1 cellular context compared by ENCODE assay signal in the genomic region with DNA sequence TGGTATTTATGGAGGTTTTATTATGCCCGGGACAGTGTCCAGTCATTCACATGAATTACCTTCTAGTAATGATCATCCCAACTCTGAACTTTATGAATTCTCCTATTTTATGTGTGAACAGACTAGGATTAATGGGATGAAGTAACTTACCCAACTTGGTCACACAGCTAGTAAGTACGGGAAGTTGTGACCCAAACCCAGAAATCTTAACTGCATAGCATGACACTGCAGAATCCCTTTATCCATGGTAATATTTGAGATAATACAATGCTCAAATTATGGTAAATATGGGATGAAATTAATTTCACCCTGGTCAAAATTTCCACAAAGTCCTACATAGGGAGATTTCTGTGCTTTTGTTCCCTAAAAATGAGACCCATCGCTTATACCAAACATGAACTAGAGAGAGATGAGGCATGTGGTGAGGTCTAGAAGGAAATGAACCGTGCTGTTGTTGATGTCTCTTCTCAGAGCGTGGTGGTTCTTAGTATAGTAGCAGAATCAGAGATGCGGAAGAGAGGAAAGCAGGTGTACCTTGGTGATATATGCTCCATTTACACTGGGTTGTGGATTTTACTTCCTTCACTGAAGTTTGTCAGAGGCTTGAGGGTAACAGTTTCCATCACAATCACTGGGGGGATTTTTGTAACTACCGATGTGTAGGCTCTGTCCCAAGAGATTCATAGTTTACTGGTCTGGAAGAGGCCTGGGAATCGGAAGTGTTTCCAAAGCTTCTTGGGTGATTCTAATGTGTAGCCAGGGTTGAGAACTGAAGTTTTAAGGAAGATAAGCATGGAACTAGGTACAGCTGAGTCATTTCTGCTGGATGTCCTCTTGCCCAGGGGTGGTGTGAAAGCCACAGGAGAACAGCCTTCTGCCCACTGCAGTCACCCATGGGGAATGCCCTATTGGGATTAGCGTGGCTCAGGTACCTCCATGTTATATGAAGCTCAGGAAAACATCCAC.
TF ChIP-seq lines count a peak whose summit lies in the region.

No MANE protein-coding gene starts in this region.

TF ChIP-seq in GM12878, 131 proteins besides CTCF, POLR2A, EP300 and RAD21 (continued from another document and continues in another):
- TF ChIP-seq, protein P1, sequence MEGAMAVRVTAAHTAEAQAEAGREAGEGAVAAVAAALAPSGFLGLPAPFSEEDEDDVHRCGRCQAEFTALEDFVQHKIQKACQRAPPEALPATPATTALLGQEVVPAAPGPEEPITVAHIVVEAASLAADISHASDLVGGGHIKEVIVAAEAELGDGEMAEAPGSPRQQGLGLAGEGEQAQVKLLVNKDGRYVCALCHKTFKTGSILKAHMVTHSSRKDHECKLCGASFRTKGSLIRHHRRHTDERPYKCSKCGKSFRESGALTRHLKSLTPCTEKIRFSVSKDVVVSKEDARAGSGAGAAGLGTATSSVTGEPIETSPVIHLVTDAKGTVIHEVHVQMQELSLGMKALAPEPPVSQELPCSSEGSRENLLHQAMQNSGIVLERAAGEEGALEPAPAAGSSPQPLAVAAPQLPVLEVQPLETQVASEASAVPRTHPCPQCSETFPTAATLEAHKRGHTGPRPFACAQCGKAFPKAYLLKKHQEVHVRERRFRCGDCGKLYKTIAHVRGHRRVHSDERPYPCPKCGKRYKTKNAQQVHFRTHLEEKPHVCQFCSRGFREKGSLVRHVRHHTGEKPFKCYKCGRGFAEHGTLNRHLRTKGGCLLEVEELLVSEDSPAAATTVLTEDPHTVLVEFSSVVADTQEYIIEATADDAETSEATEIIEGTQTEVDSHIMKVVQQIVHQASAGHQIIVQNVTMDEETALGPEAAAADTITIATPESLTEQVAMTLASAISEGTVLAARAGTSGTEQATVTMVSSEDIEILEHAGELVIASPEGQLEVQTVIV (IDR thresholded peaks at IDR 0.05; ENCODE audit: borderline replicate concordance, partially characterized antibody): no peak
- TF ChIP-seq NRF1 (conservative IDR thresholded peaks at IDR 0.05; ENCODE audit: low read depth, low read length) (no peak), ZNF622 (IDR thresholded peaks at IDR 0.05) (no peak), CHD4 (IDR thresholded peaks at IDR 0.05) (no peak), ZBED1 (IDR thresholded peaks at IDR 0.05; ENCODE audit: borderline replicate concordance) (no peak; the same call in 1 of the 2 replicates), IKZF1 (conservative IDR thresholded peaks at IDR 0.05) (peak; percentile 95), MYB (IDR thresholded peaks at IDR 0.05; ENCODE audit: borderline replicate concordance, low read depth, low read length) (no peak), ASH2L (IDR thresholded peaks at IDR 0.05; ENCODE audit: borderline replicate concordance, low read depth) (no peak), BMI1 (IDR thresholded peaks at IDR 0.05; ENCODE audit: borderline replicate concordance) (no peak), RELA (IDR thresholded peaks at IDR 0.05; ENCODE audit: borderline replicate concordance, partially characterized antibody) (no peak), CHD1 (IDR thresholded peaks at IDR 0.05; ENCODE audit: low read depth, low read length) (no peak), ZZZ3 (IDR thresholded peaks at IDR 0.05; ENCODE audit: control insufficient read depth, insufficient read length, low read depth) (no peak), FOXK2 (IDR thresholded peaks at IDR 0.05) (no peak), WRNIP1 (IDR thresholded peaks at IDR 0.05; ENCODE audit: borderline replicate concordance, low read depth, low read length) (no peak), EZH2 (IDR thresholded peaks at IDR 0.05; ENCODE audit: borderline replicate concordance, control insufficient read depth, low read depth, low read length) (no peak), SRF (IDR thresholded peaks at IDR 0.05; ENCODE audit: low read depth in 2 of 2, low read length in 2 of 2) (no peak), ZNF207 (IDR thresholded peaks at IDR 0.05; ENCODE audit: borderline replicate concordance) (no peak), FOS (IDR thresholded peaks at IDR 0.05; ENCODE audit: borderline replicate concordance, extremely low read depth, insufficient read length) (no peak), PAX5 (IDR thresholded peaks at IDR 0.05; ENCODE audit: borderline replicate concordance, low read depth, low read length) (peak; percentile 57; the same call in 1 of the 2 replicates), SPI1 (IDR thresholded peaks at IDR 0.05; ENCODE audit: borderline replicate concordance, insufficient read depth, low read depth, low read length) (peak; percentile 24; the same call in 1 of the 2 replicates), SP1 (IDR thresholded peaks at IDR 0.05; ENCODE audit: low read depth, low read length) (no peak), CREM (IDR thresholded peaks at IDR 0.05; ENCODE audit: low read depth) (no peak), JUND (IDR thresholded peaks at IDR 0.05; ENCODE audit: low read depth, low read length) (no peak), EED (IDR thresholded peaks at IDR 0.05; ENCODE audit: low read depth) (peak; percentile 80), TBL1XR1 (IDR thresholded peaks at IDR 0.05; ENCODE audit: low read depth, low read length) (no peak), NR2C2 (IDR thresholded peaks at IDR 0.05; ENCODE audit: borderline replicate concordance, control insufficient read depth, insufficient read length, low read depth) (no peak), CREB1 (IDR thresholded peaks at IDR 0.05; ENCODE audit: low read depth) (no peak), RFX5 (IDR thresholded peaks at IDR 0.05; ENCODE audit: low read depth, low read length) (no peak), JUNB (IDR thresholded peaks at IDR 0.05) (no peak; the same call in 1 of the 2 replicates), RB1 (IDR thresholded peaks at IDR 0.05; ENCODE audit: borderline replicate concordance) (no peak), STAT1 (conservative IDR thresholded peaks at IDR 0.05) (no peak), NFYA (IDR thresholded peaks at IDR 0.05; ENCODE audit: borderline replicate concordance, low read depth, low read length) (no peak), SUZ12 (IDR thresholded peaks at IDR 0.05; ENCODE audit: unreplicated experiment) (no peak), TCF12 (IDR thresholded peaks at IDR 0.05; ENCODE audit: low read depth, low read length) (peak; percentile 80; the same call in 1 of the 2 replicates), GABPA (IDR thresholded peaks at IDR 0.05; ENCODE audit: low read depth) (no peak), NFIC (IDR thresholded peaks at IDR 0.05; ENCODE audit: low read depth, low read length) (peak; percentile 71)
- TF ChIP-seq, protein P2, sequence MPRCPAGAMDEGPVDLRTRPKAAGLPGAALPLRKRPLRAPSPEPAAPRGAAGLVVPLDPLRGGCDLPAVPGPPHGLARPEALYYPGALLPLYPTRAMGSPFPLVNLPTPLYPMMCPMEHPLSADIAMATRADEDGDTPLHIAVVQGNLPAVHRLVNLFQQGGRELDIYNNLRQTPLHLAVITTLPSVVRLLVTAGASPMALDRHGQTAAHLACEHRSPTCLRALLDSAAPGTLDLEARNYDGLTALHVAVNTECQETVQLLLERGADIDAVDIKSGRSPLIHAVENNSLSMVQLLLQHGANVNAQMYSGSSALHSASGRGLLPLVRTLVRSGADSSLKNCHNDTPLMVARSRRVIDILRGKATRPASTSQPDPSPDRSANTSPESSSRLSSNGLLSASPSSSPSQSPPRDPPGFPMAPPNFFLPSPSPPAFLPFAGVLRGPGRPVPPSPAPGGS (IDR thresholded peaks at IDR 0.05; ENCODE audit: borderline replicate concordance, insufficient read depth, low read depth, low read length, poor library complexity, severe bottlenecking): no peak
- TF ChIP-seq, protein P3, sequence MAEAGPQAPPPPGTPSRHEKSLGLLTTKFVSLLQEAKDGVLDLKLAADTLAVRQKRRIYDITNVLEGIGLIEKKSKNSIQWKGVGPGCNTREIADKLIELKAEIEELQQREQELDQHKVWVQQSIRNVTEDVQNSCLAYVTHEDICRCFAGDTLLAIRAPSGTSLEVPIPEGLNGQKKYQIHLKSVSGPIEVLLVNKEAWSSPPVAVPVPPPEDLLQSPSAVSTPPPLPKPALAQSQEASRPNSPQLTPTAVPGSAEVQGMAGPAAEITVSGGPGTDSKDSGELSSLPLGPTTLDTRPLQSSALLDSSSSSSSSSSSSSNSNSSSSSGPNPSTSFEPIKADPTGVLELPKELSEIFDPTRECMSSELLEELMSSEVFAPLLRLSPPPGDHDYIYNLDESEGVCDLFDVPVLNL (IDR thresholded peaks at IDR 0.05; ENCODE audit: low read depth, low read length): no peak
- TF ChIP-seq, protein P4, sequence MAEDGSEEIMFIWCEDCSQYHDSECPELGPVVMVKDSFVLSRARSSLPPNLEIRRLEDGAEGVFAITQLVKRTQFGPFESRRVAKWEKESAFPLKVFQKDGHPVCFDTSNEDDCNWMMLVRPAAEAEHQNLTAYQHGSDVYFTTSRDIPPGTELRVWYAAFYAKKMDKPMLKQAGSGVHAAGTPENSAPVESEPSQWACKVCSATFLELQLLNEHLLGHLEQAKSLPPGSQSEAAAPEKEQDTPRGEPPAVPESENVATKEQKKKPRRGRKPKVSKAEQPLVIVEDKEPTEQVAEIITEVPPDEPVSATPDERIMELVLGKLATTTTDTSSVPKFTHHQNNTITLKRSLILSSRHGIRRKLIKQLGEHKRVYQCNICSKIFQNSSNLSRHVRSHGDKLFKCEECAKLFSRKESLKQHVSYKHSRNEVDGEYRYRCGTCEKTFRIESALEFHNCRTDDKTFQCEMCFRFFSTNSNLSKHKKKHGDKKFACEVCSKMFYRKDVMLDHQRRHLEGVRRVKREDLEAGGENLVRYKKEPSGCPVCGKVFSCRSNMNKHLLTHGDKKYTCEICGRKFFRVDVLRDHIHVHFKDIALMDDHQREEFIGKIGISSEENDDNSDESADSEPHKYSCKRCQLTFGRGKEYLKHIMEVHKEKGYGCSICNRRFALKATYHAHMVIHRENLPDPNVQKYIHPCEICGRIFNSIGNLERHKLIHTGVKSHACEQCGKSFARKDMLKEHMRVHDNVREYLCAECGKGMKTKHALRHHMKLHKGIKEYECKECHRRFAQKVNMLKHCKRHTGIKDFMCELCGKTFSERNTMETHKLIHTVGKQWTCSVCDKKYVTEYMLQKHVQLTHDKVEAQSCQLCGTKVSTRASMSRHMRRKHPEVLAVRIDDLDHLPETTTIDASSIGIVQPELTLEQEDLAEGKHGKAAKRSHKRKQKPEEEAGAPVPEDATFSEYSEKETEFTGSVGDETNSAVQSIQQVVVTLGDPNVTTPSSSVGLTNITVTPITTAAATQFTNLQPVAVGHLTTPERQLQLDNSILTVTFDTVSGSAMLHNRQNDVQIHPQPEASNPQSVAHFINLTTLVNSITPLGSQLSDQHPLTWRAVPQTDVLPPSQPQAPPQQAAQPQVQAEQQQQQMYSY (CRISPR knock-in tag; IDR thresholded peaks at IDR 0.05): no peak
- TF ChIP-seq, protein P5, sequence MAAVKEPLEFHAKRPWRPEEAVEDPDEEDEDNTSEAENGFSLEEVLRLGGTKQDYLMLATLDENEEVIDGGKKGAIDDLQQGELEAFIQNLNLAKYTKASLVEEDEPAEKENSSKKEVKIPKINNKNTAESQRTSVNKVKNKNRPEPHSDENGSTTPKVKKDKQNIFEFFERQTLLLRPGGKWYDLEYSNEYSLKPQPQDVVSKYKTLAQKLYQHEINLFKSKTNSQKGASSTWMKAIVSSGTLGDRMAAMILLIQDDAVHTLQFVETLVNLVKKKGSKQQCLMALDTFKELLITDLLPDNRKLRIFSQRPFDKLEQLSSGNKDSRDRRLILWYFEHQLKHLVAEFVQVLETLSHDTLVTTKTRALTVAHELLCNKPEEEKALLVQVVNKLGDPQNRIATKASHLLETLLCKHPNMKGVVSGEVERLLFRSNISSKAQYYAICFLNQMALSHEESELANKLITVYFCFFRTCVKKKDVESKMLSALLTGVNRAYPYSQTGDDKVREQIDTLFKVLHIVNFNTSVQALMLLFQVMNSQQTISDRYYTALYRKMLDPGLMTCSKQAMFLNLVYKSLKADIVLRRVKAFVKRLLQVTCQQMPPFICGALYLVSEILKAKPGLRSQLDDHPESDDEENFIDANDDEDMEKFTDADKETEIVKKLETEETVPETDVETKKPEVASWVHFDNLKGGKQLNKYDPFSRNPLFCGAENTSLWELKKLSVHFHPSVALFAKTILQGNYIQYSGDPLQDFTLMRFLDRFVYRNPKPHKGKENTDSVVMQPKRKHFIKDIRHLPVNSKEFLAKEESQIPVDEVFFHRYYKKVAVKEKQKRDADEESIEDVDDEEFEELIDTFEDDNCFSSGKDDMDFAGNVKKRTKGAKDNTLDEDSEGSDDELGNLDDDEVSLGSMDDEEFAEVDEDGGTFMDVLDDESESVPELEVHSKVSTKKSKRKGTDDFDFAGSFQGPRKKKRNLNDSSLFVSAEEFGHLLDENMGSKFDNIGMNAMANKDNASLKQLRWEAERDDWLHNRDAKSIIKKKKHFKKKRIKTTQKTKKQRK (IDR thresholded peaks at IDR 0.05; ENCODE audit: low read depth, low read length): no peak
- TF ChIP-seq, protein P6, sequence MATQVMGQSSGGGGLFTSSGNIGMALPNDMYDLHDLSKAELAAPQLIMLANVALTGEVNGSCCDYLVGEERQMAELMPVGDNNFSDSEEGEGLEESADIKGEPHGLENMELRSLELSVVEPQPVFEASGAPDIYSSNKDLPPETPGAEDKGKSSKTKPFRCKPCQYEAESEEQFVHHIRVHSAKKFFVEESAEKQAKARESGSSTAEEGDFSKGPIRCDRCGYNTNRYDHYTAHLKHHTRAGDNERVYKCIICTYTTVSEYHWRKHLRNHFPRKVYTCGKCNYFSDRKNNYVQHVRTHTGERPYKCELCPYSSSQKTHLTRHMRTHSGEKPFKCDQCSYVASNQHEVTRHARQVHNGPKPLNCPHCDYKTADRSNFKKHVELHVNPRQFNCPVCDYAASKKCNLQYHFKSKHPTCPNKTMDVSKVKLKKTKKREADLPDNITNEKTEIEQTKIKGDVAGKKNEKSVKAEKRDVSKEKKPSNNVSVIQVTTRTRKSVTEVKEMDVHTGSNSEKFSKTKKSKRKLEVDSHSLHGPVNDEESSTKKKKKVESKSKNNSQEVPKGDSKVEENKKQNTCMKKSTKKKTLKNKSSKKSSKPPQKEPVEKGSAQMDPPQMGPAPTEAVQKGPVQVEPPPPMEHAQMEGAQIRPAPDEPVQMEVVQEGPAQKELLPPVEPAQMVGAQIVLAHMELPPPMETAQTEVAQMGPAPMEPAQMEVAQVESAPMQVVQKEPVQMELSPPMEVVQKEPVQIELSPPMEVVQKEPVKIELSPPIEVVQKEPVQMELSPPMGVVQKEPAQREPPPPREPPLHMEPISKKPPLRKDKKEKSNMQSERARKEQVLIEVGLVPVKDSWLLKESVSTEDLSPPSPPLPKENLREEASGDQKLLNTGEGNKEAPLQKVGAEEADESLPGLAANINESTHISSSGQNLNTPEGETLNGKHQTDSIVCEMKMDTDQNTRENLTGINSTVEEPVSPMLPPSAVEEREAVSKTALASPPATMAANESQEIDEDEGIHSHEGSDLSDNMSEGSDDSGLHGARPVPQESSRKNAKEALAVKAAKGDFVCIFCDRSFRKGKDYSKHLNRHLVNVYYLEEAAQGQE (IDR thresholded peaks at IDR 0.05; ENCODE audit: low read depth, low read length): no peak
- TF ChIP-seq, protein P7, sequence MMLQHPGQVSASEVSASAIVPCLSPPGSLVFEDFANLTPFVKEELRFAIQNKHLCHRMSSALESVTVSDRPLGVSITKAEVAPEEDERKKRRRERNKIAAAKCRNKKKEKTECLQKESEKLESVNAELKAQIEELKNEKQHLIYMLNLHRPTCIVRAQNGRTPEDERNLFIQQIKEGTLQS (IDR thresholded peaks at IDR 0.05; ENCODE audit: borderline replicate concordance, extremely low read depth, low read depth, low read length): no peak
